1 cellular context compared by ENCODE assay signal in the genomic region with DNA sequence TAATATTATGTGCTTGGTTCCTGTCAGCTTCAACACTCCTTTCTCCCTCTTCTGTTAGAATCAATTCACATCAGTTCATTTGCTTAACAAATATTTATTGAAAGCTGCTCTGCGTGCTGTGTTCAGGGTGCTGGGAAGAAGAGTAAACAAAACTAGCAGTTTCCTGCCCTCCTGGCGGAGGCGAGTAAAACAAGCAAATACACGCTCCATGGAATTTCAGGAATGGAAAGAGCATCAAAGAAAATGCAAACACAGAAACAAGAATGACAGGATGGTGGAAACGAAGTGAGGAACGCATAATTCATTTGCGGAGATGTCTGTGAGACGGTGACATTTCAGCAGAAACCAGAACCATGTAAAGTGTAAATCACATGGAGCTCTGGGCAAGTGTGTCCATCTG.
A peak's percentile ranks its signal among the peaks of the same experiment; 100 is the strongest.
TF ChIP-seq lines count a peak whose summit lies in the region.

No MANE protein-coding gene starts in this region.

TF ChIP-seq in HepG2, 621 proteins besides CTCF, POLR2A, EP300 and RAD21 (continued from another document and continues in another):
- TF ChIP-seq ZNF878 (CRISPR knock-in tag; IDR thresholded peaks at IDR 0.05): peak; percentile 96
- TF ChIP-seq TSC22D2 (CRISPR knock-in tag; IDR thresholded peaks at IDR 0.05; ENCODE audit: borderline replicate concordance): no peak
- peak; percentile 96 for TF ChIP-seq MIXL1 (CRISPR knock-in tag; IDR thresholded peaks at IDR 0.05)
- no peak for TF ChIP-seq ATF7-NPFF (CRISPR knock-in tag; IDR thresholded peaks at IDR 0.05; ENCODE audit: low read depth)
- no peak for TF ChIP-seq ISX (CRISPR knock-in tag; conservative IDR thresholded peaks at IDR 0.05)
- TF ChIP-seq, protein P1, sequence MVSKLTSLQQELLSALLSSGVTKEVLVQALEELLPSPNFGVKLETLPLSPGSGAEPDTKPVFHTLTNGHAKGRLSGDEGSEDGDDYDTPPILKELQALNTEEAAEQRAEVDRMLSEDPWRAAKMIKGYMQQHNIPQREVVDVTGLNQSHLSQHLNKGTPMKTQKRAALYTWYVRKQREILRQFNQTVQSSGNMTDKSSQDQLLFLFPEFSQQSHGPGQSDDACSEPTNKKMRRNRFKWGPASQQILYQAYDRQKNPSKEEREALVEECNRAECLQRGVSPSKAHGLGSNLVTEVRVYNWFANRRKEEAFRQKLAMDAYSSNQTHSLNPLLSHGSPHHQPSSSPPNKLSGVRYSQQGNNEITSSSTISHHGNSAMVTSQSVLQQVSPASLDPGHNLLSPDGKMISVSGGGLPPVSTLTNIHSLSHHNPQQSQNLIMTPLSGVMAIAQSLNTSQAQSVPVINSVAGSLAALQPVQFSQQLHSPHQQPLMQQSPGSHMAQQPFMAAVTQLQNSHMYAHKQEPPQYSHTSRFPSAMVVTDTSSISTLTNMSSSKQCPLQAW (CRISPR knock-in tag; IDR thresholded peaks at IDR 0.05): peak; percentile 83
- TF ChIP-seq U2AF1 (optimal IDR thresholded peaks at IDR 0.05; ENCODE audit: low read depth, low read length): no peak
- peak; percentile 89; the same call in 1 of the 2 replicates for TF ChIP-seq TARDBP (CRISPR knock-in tag; IDR thresholded peaks at IDR 0.05)
- TF ChIP-seq NKX3-1 (CRISPR knock-in tag; IDR thresholded peaks at IDR 0.05): peak; percentile 38; the same call in 1 of the 2 replicates
- no peak for TF ChIP-seq JUND (CRISPR knock-in tag; IDR thresholded peaks at IDR 0.05)
- TF ChIP-seq ZNF543 (CRISPR knock-in tag; IDR thresholded peaks at IDR 0.05): no peak
- TF ChIP-seq ZNF317 (CRISPR knock-in tag; IDR thresholded peaks at IDR 0.05): no peak
- no peak for TF ChIP-seq ZFP37 (CRISPR knock-in tag; IDR thresholded peaks at IDR 0.05; ENCODE audit: borderline replicate concordance)
- no peak for TF ChIP-seq NFATC3 (CRISPR knock-in tag; IDR thresholded peaks at IDR 0.05)
- peak; percentile 77 for TF ChIP-seq ZNF792 (CRISPR knock-in tag; IDR thresholded peaks at IDR 0.05)
- TF ChIP-seq RXRB (CRISPR knock-in tag; IDR thresholded peaks at IDR 0.05; ENCODE audit: borderline replicate concordance): peak; percentile 86
- peak; percentile 92 for TF ChIP-seq FOXO1 (CRISPR knock-in tag; IDR thresholded peaks at IDR 0.05)
- TF ChIP-seq MAFF (IDR thresholded peaks at IDR 0.05; ENCODE audit: low read depth, low read length): 0 out of 2 replicates have a peak, but pooled peaks have one; percentile 39
- no peak for TF ChIP-seq CBFB (CRISPR knock-in tag; IDR thresholded peaks at IDR 0.05)
- no peak for TF ChIP-seq PHF8 (CRISPR knock-in tag; IDR thresholded peaks at IDR 0.05)
- TF ChIP-seq, protein P2, sequence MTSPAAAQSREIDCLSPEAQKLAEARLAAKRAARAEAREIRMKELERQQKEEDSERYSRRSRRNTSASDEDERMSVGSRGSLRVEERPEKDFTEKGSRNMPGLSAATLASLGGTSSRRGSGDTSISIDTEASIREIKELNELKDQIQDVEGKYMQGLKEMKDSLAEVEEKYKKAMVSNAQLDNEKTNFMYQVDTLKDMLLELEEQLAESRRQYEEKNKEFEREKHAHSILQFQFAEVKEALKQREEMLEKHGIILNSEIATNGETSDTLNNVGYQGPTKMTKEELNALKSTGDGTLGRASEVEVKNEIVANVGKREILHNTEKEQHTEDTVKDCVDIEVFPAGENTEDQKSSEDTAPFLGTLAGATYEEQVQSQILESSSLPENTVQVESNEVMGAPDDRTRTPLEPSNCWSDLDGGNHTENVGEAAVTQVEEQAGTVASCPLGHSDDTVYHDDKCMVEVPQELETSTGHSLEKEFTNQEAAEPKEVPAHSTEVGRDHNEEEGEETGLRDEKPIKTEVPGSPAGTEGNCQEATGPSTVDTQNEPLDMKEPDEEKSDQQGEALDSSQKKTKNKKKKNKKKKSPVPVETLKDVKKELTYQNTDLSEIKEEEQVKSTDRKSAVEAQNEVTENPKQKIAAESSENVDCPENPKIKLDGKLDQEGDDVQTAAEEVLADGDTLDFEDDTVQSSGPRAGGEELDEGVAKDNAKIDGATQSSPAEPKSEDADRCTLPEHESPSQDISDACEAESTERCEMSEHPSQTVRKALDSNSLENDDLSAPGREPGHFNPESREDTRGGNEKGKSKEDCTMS (CRISPR knock-in tag; conservative IDR thresholded peaks at IDR 0.05): no peak
- no peak for TF ChIP-seq STAT6 (CRISPR knock-in tag; IDR thresholded peaks at IDR 0.05; ENCODE audit: borderline replicate concordance)
- peak; percentile 91; the same call in 1 of the 2 replicates for TF ChIP-seq NFKBIZ (CRISPR knock-in tag; IDR thresholded peaks at IDR 0.05)
- TF ChIP-seq BRCA1 (CRISPR knock-in tag; IDR thresholded peaks at IDR 0.05): no peak
- no peak for TF ChIP-seq ZSCAN20 (CRISPR knock-in tag; IDR thresholded peaks at IDR 0.05; ENCODE audit: borderline replicate concordance)
- TF ChIP-seq TBL1XR1 (IDR thresholded peaks at IDR 0.05; ENCODE audit: borderline replicate concordance, low read length, partially characterized antibody): peak; percentile 56
- no peak for TF ChIP-seq NR1H2 (CRISPR knock-in tag; IDR thresholded peaks at IDR 0.05; ENCODE audit: borderline replicate concordance, low read depth)
- TF ChIP-seq ZMYM3 (CRISPR knock-in tag; IDR thresholded peaks at IDR 0.05): 0 out of 2 replicates have a peak, but pooled peaks have one; percentile 24
- no peak for TF ChIP-seq ZNF343 (CRISPR knock-in tag; IDR thresholded peaks at IDR 0.05)
- no peak for TF ChIP-seq ZNF230 (CRISPR knock-in tag; IDR thresholded peaks at IDR 0.05)
- no peak for TF ChIP-seq RAD51 (IDR thresholded peaks at IDR 0.05; ENCODE audit: borderline replicate concordance)
- no peak for TF ChIP-seq RBM22 (optimal IDR thresholded peaks at IDR 0.05; ENCODE audit: low read length)
- no peak for TF ChIP-seq GPN1 (CRISPR knock-in tag; IDR thresholded peaks at IDR 0.05; ENCODE audit: borderline replicate concordance)
- no peak for TF ChIP-seq PRDM15 (CRISPR knock-in tag; IDR thresholded peaks at IDR 0.05)
- TF ChIP-seq, protein P3, sequence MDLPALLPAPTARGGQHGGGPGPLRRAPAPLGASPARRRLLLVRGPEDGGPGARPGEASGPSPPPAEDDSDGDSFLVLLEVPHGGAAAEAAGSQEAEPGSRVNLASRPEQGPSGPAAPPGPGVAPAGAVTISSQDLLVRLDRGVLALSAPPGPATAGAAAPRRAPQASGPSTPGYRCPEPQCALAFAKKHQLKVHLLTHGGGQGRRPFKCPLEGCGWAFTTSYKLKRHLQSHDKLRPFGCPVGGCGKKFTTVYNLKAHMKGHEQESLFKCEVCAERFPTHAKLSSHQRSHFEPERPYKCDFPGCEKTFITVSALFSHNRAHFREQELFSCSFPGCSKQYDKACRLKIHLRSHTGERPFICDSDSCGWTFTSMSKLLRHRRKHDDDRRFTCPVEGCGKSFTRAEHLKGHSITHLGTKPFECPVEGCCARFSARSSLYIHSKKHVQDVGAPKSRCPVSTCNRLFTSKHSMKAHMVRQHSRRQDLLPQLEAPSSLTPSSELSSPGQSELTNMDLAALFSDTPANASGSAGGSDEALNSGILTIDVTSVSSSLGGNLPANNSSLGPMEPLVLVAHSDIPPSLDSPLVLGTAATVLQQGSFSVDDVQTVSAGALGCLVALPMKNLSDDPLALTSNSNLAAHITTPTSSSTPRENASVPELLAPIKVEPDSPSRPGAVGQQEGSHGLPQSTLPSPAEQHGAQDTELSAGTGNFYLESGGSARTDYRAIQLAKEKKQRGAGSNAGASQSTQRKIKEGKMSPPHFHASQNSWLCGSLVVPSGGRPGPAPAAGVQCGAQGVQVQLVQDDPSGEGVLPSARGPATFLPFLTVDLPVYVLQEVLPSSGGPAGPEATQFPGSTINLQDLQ (CRISPR knock-in tag; IDR thresholded peaks at IDR 0.05): no peak
- TF ChIP-seq ZNF772 (CRISPR knock-in tag; IDR thresholded peaks at IDR 0.05): peak; percentile 55; the same call in 1 of the 2 replicates
- TF ChIP-seq USF2 (IDR thresholded peaks at IDR 0.05; ENCODE audit: low read depth, low read length): no peak
- no peak for TF ChIP-seq USF2 (CRISPR knock-in tag; IDR thresholded peaks at IDR 0.05; ENCODE audit: borderline replicate concordance)
- TF ChIP-seq ZBTB42 (CRISPR knock-in tag; IDR thresholded peaks at IDR 0.05): no peak
- TF ChIP-seq SOX6 (IDR thresholded peaks at IDR 0.05): no peak
- TF ChIP-seq SOX6 (CRISPR knock-in tag; IDR thresholded peaks at IDR 0.05): peak; percentile 95
- no peak; the same call in 1 of the 2 replicates for TF ChIP-seq JDP2 (CRISPR knock-in tag; IDR thresholded peaks at IDR 0.05; ENCODE audit: borderline replicate concordance)
- TF ChIP-seq HOXA7 (CRISPR knock-in tag; IDR thresholded peaks at IDR 0.05): no peak
- peak; percentile 51; the same call in 1 of the 2 replicates for TF ChIP-seq NR2F2 (IDR thresholded peaks at IDR 0.05; ENCODE audit: borderline replicate concordance, low read depth)
- TF ChIP-seq CHD4 (IDR thresholded peaks at IDR 0.05; ENCODE audit: borderline replicate concordance, low read length): no peak
- TF ChIP-seq EED (CRISPR knock-in tag; IDR thresholded peaks at IDR 0.05): no peak
- TF ChIP-seq ZNF33B (CRISPR knock-in tag; IDR thresholded peaks at IDR 0.05): no peak
- no peak for TF ChIP-seq ZNF432 (CRISPR knock-in tag; IDR thresholded peaks at IDR 0.05; ENCODE audit: borderline replicate concordance)
- peak; percentile 92 for TF ChIP-seq HHEX (CRISPR knock-in tag; IDR thresholded peaks at IDR 0.05)
- no peak for TF ChIP-seq ZNF367 (CRISPR knock-in tag; IDR thresholded peaks at IDR 0.05; ENCODE audit: borderline replicate concordance)
- no peak for TF ChIP-seq ZNF709 (CRISPR knock-in tag; IDR thresholded peaks at IDR 0.05)
- no peak for TF ChIP-seq ZNF484 (CRISPR knock-in tag; IDR thresholded peaks at IDR 0.05; ENCODE audit: borderline replicate concordance, low read depth)
- peak; percentile 86; the same call in 1 of the 2 replicates for TF ChIP-seq MEIS1 (CRISPR knock-in tag; IDR thresholded peaks at IDR 0.05; ENCODE audit: borderline replicate concordance)
- no peak for TF ChIP-seq ZNF577 (CRISPR knock-in tag; IDR thresholded peaks at IDR 0.05; ENCODE audit: borderline replicate concordance, low read depth)
- TF ChIP-seq ZNF660 (CRISPR knock-in tag; IDR thresholded peaks at IDR 0.05; ENCODE audit: borderline replicate concordance, low read depth): no peak
- peak; percentile 18; the same call in 1 of the 2 replicates for TF ChIP-seq STAG1 (CRISPR knock-in tag; IDR thresholded peaks at IDR 0.05)
- TF ChIP-seq EZH2 (conservative IDR thresholded peaks at IDR 0.05; ENCODE audit: low read depth, low read length): no peak
